Comparison of ENCODE assay signal across 8 cellular contexts in genomic region chr12:34033628-34034296, GRCh38. TPM values are rescaled to one million over a fixed set of nuclear protein-coding genes. Genes with fewer than 3 reads are reported as not detected.
A peak's percentile ranks its signal among the peaks of the same experiment; 100 is the strongest.
DNase-seq lines count a peak whose midpoint lies in the region; ATAC-seq, FAIRE-seq and TF ChIP-seq lines count a peak whose summit lies in the region.

No MANE protein-coding gene starts in this region.

- intact Hi-C loops in K562 (cut with micrococcal nuclease) (loop anchor here (1.0 to 5.0 kb wide), 3 partner anchors 89 to 591 kb away; no protein-coding TSS in a partner anchor), ovary (cut with DNase I) (no loop called here)

- no peak overlapping the region for H3K4ac ChIP-seq in mesenchymal stem cell (ENCODE audit: low read depth in 1 of 2, low read length in 2 of 2)

- H3K27me3 ChIP-seq in DOHH2 (ENCODE audit: control insufficient read depth, low read length) (no peaks in the 10 kb centered on the region), Karpas-422 (ENCODE audit: low read length) (no peaks in the 10 kb centered on the region), K562 (ENCODE audit: control insufficient read depth in 2 of 2, insufficient read depth in 2 of 2, low read length in 2 of 2) (no peaks in the 10 kb centered on the region), mesenchymal stem cell (ENCODE audit: control insufficient read depth in 1 of 2, insufficient read depth in 1 of 2, low read length in 2 of 2) (no peaks in the 10 kb centered on the region), ovary (no peaks in the 10 kb centered on the region)

- no peak overlapping the region for H3K14ac ChIP-seq in mesenchymal stem cell (ENCODE audit: low read length in 2 of 2)

- H4K8ac ChIP-seq in mesenchymal stem cell (ENCODE audit: low read length): no peak overlapping the region

- no peak overlapping the region for H2BK120ac ChIP-seq in mesenchymal stem cell (ENCODE audit: low read depth, low read length)

- POLR2A ChIA-PET in K562 (lab: Yijun Ruan, JAX): no interaction called here

- ATAC-seq in K562 (no peak), GM21576 (IDR thresholded peaks at IDR 0.05; ENCODE audit: unreplicated experiment) (no peak)

- H2BK5ac ChIP-seq in mesenchymal stem cell (ENCODE audit: low read depth, low read length, poor library complexity, severe bottlenecking): no peak overlapping the region

- H3F3A ChIP-seq in DOHH2 (ENCODE audit: control insufficient read depth, insufficient read depth): no peaks in the 10 kb centered on the region

- WGBS in K562 (ENCODE audit: insufficient coverage, low coverage, missing lambda C conversion rate): 6% methylated on average over 1 of the region's 1 CpG
- no CpG with 5 or more reads among the region's 1 CpG for WGBS in mesenchymal stem cell
- 38 to 41% (median 38%) methylated on average over 1 of the region's 1 CpG for WGBS in ovary, 3 donors

- DNase-seq in Karpas-422 (peak; percentile 75), K562 (ENCODE audit: extremely low read depth in 1 of 4, low spot score in 3 of 4) (peak; percentile 18 to 53 (median 24)), mesenchymal stem cell (peak; percentile 40), ovary (no peak), NCI-H226 (no peak), GF-D8 (lab: John Stamatoyannopoulos, UW) (no peak)

- H3K9me3 ChIP-seq in DOHH2 (ENCODE audit: control insufficient read depth, insufficient read depth, low read length): no peaks in the 10 kb centered on the region
- no peaks in the 10 kb centered on the region for H3K9me3 ChIP-seq in Karpas-422 (ENCODE audit: low read length)
- no peaks in the 10 kb centered on the region for H3K9me3 ChIP-seq in K562 (replicated peaks; ENCODE audit: control insufficient read depth, insufficient read depth, low read depth, low read length)
- H3K9me3 ChIP-seq in mesenchymal stem cell (ENCODE audit: control insufficient read depth, low read length): no peaks in the 10 kb centered on the region
- H3K9me3 ChIP-seq in ovary: no peaks in the 10 kb centered on the region

- no peak overlapping the region for H4K91ac ChIP-seq in mesenchymal stem cell (ENCODE audit: low read length)

- H3K79me1 ChIP-seq in mesenchymal stem cell (replicated peaks; ENCODE audit: low read length, poor library complexity, severe bottlenecking): no peaks in the 10 kb centered on the region

- no peak for FAIRE-seq in K562 (lab: Jason Lieb, UNC)

- H3K4me3 ChIP-seq in DOHH2 (ENCODE audit: low read length) (no peak overlapping the region), Karpas-422 (ENCODE audit: low read length) (no peak overlapping the region), K562 (no peak overlapping the region), mesenchymal stem cell (ENCODE audit: insufficient read depth in 1 of 2, low read depth in 1 of 2, low read length in 2 of 2) (no peak overlapping the region), ovary (no peak overlapping the region)

- H2BK12ac ChIP-seq in mesenchymal stem cell (ENCODE audit: low read length in 2 of 2): no peak overlapping the region

- H3K27ac ChIP-seq in DOHH2 (ENCODE audit: low read depth, low read length): no peak overlapping the region
- H3K27ac ChIP-seq in Karpas-422 (ENCODE audit: low read length): 0 out of 2 replicates have a peak overlapping the region, but pooled peaks have one; percentile 14
- no peak overlapping the region for H3K27ac ChIP-seq in K562 (ENCODE audit: extremely low read depth, low read depth, low read length)
- no peak overlapping the region for H3K27ac ChIP-seq in mesenchymal stem cell (ENCODE audit: low read length, poor library complexity, severe bottlenecking)
- no peak overlapping the region for H3K27ac ChIP-seq in ovary

- TF ChIP-seq EP300 in K562 (IDR thresholded peaks at IDR 0.05; ENCODE audit: low read length): no peak
- TF ChIP-seq EP300 in ovary (IDR thresholded peaks at IDR 0.05): no peak

- no peak overlapping the region for H3K23ac ChIP-seq in mesenchymal stem cell (ENCODE audit: low read length in 2 of 2)

- in situ Hi-C loops in K562 (cut with MboI): loop anchor here (10.0 kb wide), 2 partner anchors 261 to 591 kb away; no protein-coding TSS in a partner anchor

- peak; percentile 27 to 58; a peak in 2 of 4 replicates for TF ChIP-seq RAD21 in K562 (CRISPR knock-in tag; conservative IDR thresholded peaks at IDR 0.05 in 1 of 2, IDR thresholded peaks at IDR 0.05 in 1 of 2)

- H3K9me2 ChIP-seq in DOHH2 (replicated peaks; ENCODE audit: control insufficient read depth, low read length): no peaks in the 10 kb centered on the region
- no peaks in the 10 kb centered on the region for H3K9me2 ChIP-seq in Karpas-422 (replicated peaks; ENCODE audit: insufficient read depth, low read length)

- peaks cover under 1% of the 10 kb centered on the region; the same call in 1 of the 2 replicates for H3K36me3 ChIP-seq in DOHH2 (ENCODE audit: control insufficient read depth, low read length)
- peaks cover under 1% of the 10 kb centered on the region; the same call in 1 of the 2 replicates for H3K36me3 ChIP-seq in Karpas-422 (ENCODE audit: insufficient read depth, low read length)
- no peaks in the 10 kb centered on the region for H3K36me3 ChIP-seq in K562 (ENCODE audit: control insufficient read depth, insufficient read depth, low read length)
- no peaks in the 10 kb centered on the region for H3K36me3 ChIP-seq in mesenchymal stem cell (ENCODE audit: control insufficient read depth in 1 of 2, insufficient read depth in 2 of 2, low read depth in 1 of 2, low read length in 2 of 2)
- H3K36me3 ChIP-seq in ovary: no peaks in the 10 kb centered on the region

- peak; percentile 31 for TF ChIP-seq CTCF in DOHH2 (IDR thresholded peaks at IDR 0.05; ENCODE audit: low read depth, low read length, poor library complexity, severe bottlenecking)
- peak in 2 of 3 experiments; percentile 27 to 59; a peak in 3 of 6 replicates for TF ChIP-seq CTCF in K562 (IDR thresholded peaks at IDR 0.05 in 2 of 3, conservative IDR thresholded peaks at IDR 0.05 in 1 of 3; ENCODE audit: insufficient read depth in 2 of 3, low read depth in 1 of 3, low read length in 3 of 3)
- no peak for TF ChIP-seq CTCF in ovary (IDR thresholded peaks at IDR 0.05)

- no peak for TF ChIP-seq POLR2A in K562 (conservative IDR thresholded peaks at IDR 0.05)
- TF ChIP-seq POLR2A in ovary (IDR thresholded peaks at IDR 0.05): no peak

- no peaks in the 10 kb centered on the region for H3K4me1 ChIP-seq in DOHH2 (ENCODE audit: control insufficient read depth, low read length)
- no peaks in the 10 kb centered on the region for H3K4me1 ChIP-seq in Karpas-422 (ENCODE audit: low read length)
- H3K4me1 ChIP-seq in K562 (replicated peaks in 1 of 2; ENCODE audit: control insufficient read depth in 2 of 2, insufficient read depth in 2 of 2, low read length in 2 of 2): no peaks in the 10 kb centered on the region
- no peaks in the 10 kb centered on the region for H3K4me1 ChIP-seq in mesenchymal stem cell (ENCODE audit: control insufficient read depth, insufficient read depth, low read depth, low read length)
- H3K4me1 ChIP-seq in ovary (ENCODE audit: insufficient read depth): no peaks in the 10 kb centered on the region

- H3K4me2 ChIP-seq in DOHH2 (ENCODE audit: low read length) (no peak overlapping the region), Karpas-422 (ENCODE audit: low read depth, low read length, poor library complexity, severe bottlenecking) (no peak overlapping the region), K562 (ENCODE audit: insufficient read depth, low read length) (no peak overlapping the region), mesenchymal stem cell (ENCODE audit: low read length, poor library complexity, severe bottlenecking) (no peak overlapping the region)

- H2AFZ ChIP-seq in Karpas-422 (ENCODE audit: low read length) (no peak overlapping the region), K562 (ENCODE audit: low read depth, low read length) (no peak overlapping the region), mesenchymal stem cell (ENCODE audit: low read depth, low read length) (no peak overlapping the region)

- H2AK5ac ChIP-seq in mesenchymal stem cell (ENCODE audit: low read length, severe bottlenecking): no peak overlapping the region

- H2BK15ac ChIP-seq in mesenchymal stem cell (ENCODE audit: low read depth, poor library complexity, severe bottlenecking): no peak overlapping the region

- CTCF ChIA-PET in K562 (lab: Yijun Ruan, JAX; ENCODE audit: low intra/inter-chr PET ratio): interaction anchor here (0.9 to 1.6 kb wide), 3 partner anchors 181 to 1278 kb away, joined by 3 to 6 read pairs (median 4); partner anchors contain the start of gene YARS2

- no peaks in the 10 kb centered on the region for H3K79me2 ChIP-seq in DOHH2 (ENCODE audit: control insufficient read depth, low read length)
- no peaks in the 10 kb centered on the region; the same call in 1 of the 2 replicates for H3K79me2 ChIP-seq in Karpas-422 (ENCODE audit: low read length)
- H3K79me2 ChIP-seq in K562 (ENCODE audit: control insufficient read depth, insufficient read depth, low read length): no peaks in the 10 kb centered on the region

- no peak overlapping the region for H3K18ac ChIP-seq in mesenchymal stem cell (ENCODE audit: low read depth in 1 of 2, low read length in 2 of 2)

- H3K9me1 ChIP-seq in K562 (ENCODE audit: control insufficient read depth, insufficient read depth, low read length): no peaks in the 10 kb centered on the region

- no peak overlapping the region for H3K9ac ChIP-seq in Karpas-422 (ENCODE audit: low read length)
- no peak overlapping the region for H3K9ac ChIP-seq in K562 (ENCODE audit: insufficient read depth in 1 of 2, low read depth in 2 of 2, low read length in 2 of 2)
- peak overlapping the region; percentile 47 for H3K9ac ChIP-seq in mesenchymal stem cell (ENCODE audit: low read length)

- BruUV-seq in K562 (replicated peaks; lab: Mats Ljungman, UMichigan): no TSS peak

- H4K20me1 ChIP-seq in DOHH2 (ENCODE audit: control insufficient read depth, insufficient read depth, low read depth, low read length) (no peaks in the 10 kb centered on the region), Karpas-422 (ENCODE audit: insufficient read depth, low read depth, low read length) (no peaks in the 10 kb centered on the region), K562 (replicated peaks; ENCODE audit: control insufficient read depth, insufficient read depth, low read length) (no peaks in the 10 kb centered on the region)

RNA-seq across cellular contexts. Expression of gene ALG10, which starts 11.5 kb away (rescaled TPM):
- total RNA-seq in Karpas-422 (2014; rRNA removed; shearing (Covaris generic); ENCODE audit: low replicate concordance): 22.9 and 41.0 TPM in 2 replicates
- total RNA-seq in K562 (2011; cell fraction: chromatin; rRNA removed; ENCODE audit: low replicate concordance): 37.5 and 49.1 TPM in 2 replicates
- total RNA-seq in K562 (2011; cell fraction: nucleolus; rRNA removed): 42.0 and 42.9 TPM in 2 replicates
- total RNA-seq in K562 (2011; cell fraction: nucleoplasm; rRNA removed): 40.6 and 47.7 TPM in 2 replicates
- total RNA-seq in K562 (2014; rRNA removed) (4.8 and 8.3 TPM in 2 replicates), K562 (2014; rRNA removed; fragmentation: Illumina TruSeq; extraction: Trizol) (14.2 and 16.7 TPM in 2 replicates), K562 (2015; rRNA removed; fragmentation: Illumina TruSeq; extraction: Trizol) (12.4 and 13.4 TPM in 2 replicates), K562 (2021) (12.1 and 14.7 TPM in 2 replicates), ovary (10 to 100 TPM in 3 of 7 donors, 1 to 10 TPM in 4; 8.2 to 12.3 (median 9.9) TPM)
- polyA plus RNA-seq in K562 (2011; rRNA removed) (12.5 and 17.8 TPM in 2 replicates), K562 (2014; fragmentation: Illumina TruSeq; extraction: Trizol) (5.6 and 6.4 TPM in 2 replicates), K562 (2014; fragmentation: Nextera tagmentation; extraction: Ambion mirVana) (1 to 10 TPM; 2.4 to 3.4 TPM), K562 (2014; rRNA removed) (6.0 and 6.4 TPM in 2 replicates), ovary (1 to 10 TPM; 1.9 to 2.9 TPM)
- polyA plus RNA-seq in K562 (2011; cell fraction: cytosol; rRNA removed): 14.5 and 19.5 TPM in 2 replicates
- polyA plus RNA-seq in K562 (2011; cell fraction: nucleus; rRNA removed): 26.0 and 28.0 TPM in 2 replicates
- polyA plus RNA-seq in K562 (2012): 3.8 and 4.2 TPM in 2 replicates
- 62.6 and 65.3 TPM in 2 replicates for polyA minus RNA-seq in K562 (2011; rRNA and poly(A)+ RNA removed)
- 19.6 and 23.5 TPM in 2 replicates for polyA minus RNA-seq in K562 (2011; cell fraction: cytosol; rRNA and poly(A)+ RNA removed)
- polyA minus RNA-seq in K562 (2011; cell fraction: nucleus; rRNA and poly(A)+ RNA removed): 31.6 and 52.4 TPM in 2 replicates
- 2.4 TPM for polyA plus RNA-seq in mesenchymal stem cell (2013, experiment 1 of 2)
- 2.6 TPM for polyA plus RNA-seq in mesenchymal stem cell (2013, experiment 2 of 2)

Comparison
In these comparisons a context has a peak if more than half of its experiments do, and no peak if none do; other contexts are left out.
1. CTCF ChIP-seq: peak in DOHH2 (single experiment) and K562 (2 of 3); none in ovary (0 of 3).
2. DNase-seq: peak in Karpas-422 (single experiment), K562 (4 of 4) and mesenchymal stem cell (single experiment); none in ovary (0 of 5), NCI-H226 (single experiment) and GF-D8 (single experiment).